ENCODE assay signal across 19 cellular contexts in genomic region chr11:35210886-35211546, GRCh38.
DNase-seq lines count a peak whose midpoint lies in the region; ATAC-seq and TF ChIP-seq lines count a peak whose summit lies in the region.
"Had no signal": no experiment of that assay in that cellular context is flagged by ENCODE, and none has a peak within 500 bp of the region (broad histone marks: within the 10 kb centered on the region; RNA-seq: fewer than 3 reads in every experiment).

No MANE protein-coding gene starts in this region.

- no peak for TF ChIP-seq CTCF in NB4 (IDR thresholded peaks at IDR 0.05; ENCODE audit: low read depth, low read length)

- H3K27me3 Mint-ChIP-seq in activated T-cell treated with anti-CD3 and anti-CD28 coated beads, Interleukin-2, amount 50 U/mL, for 24 hours = no peaks in the 10 kb centered on the region
- no peaks in the 10 kb centered on the region for H3K27me3 Mint-ChIP-seq in stimulated activated memory B cell treated with anti-CD40 and anti-IgM and Interleukin-4, amounts not matched to agents 10 μg/mL and 1 μg/mL and 100 μg/mL, for 72 hours

- H3K4me1 Mint-ChIP-seq in activated T-cell treated with anti-CD3 and anti-CD28 coated beads, Interleukin-2, amount 50 U/mL, for 24 hours (ENCODE audit: low read depth) = peaks cover 66% of the 10 kb centered on the region
- H3K4me1 Mint-ChIP-seq in stimulated activated memory B cell treated with anti-CD40 and anti-IgM and Interleukin-4, amounts not matched to agents 10 μg/mL and 1 μg/mL and 100 μg/mL, for 72 hours = peaks cover 48% of the 10 kb centered on the region

- no peak for DNase-seq in activated T-cell treated with anti-CD3 and anti-CD28 coated beads, Interleukin-2, amount 50 U/mL, for 24 hours
- DNase-seq in activated T-cell treated with anti-CD3 and anti-CD28 coated beads, Interleukin-2, amount 50 U/mL, for 48 hours = no peak
- DNase-seq in NB4 (ENCODE audit: low read depth) = peak; percentile 21
- DNase-seq in fibroblast of gingiva (ENCODE audit: low read depth) = peak; percentile 58
- DNase-seq in NCI-H2081 (lab: John Stamatoyannopoulos, UW) = no peak
- DNase-seq in AG20443 (ENCODE audit: low spot score) = no peak
- DNase-seq: activated CD4-positive, CD25-positive, alpha-beta regulatory T cell; Caco-2; colonic mucosa; foreskin melanocyte; left ventricle myocardium inferior; NCI-H187 treated with DMSO at 0.1 percent for 48 hours; retina; SJCRH30; stimulated activated CD4-positive, alpha-beta T cell treated with anti-CD3 and anti-CD28 coated beads, Interleukin-15, amount 100 ng/mL, for 24 hours; stimulated activated naive CD8-positive, alpha-beta T cell treated with anti-CD3 and anti-CD28 coated beads, Interleukin-15, Interleukin-2, amounts not matched to agents 100 U/mL and 50 U/mL, for 24 hours had no signal

- peak overlapping the region; percentile 31 for H3K27ac Mint-ChIP-seq in activated T-cell treated with anti-CD3 and anti-CD28 coated beads, Interleukin-2, amount 50 U/mL, for 24 hours
- peak overlapping the region; percentile 81 for H3K27ac Mint-ChIP-seq in stimulated activated memory B cell treated with anti-CD40 and anti-IgM and Interleukin-4, amounts not matched to agents 10 μg/mL and 1 μg/mL and 100 μg/mL, for 72 hours
- H3K27ac Mint-ChIP-seq: type B pancreatic cell had no signal

- no peak overlapping the region for H3K4me3 ChIP-seq in NB4 (ENCODE audit: low read depth, low read length)
- H3K4me3 ChIP-seq: colonic mucosa, left ventricle myocardium inferior, SJCRH30 had no signal

- peaks cover 8% of the 10 kb centered on the region for H3K9me3 Mint-ChIP-seq in activated T-cell treated with anti-CD3 and anti-CD28 coated beads, Interleukin-2, amount 50 U/mL, for 24 hours
- peaks cover 3% of the 10 kb centered on the region for H3K9me3 Mint-ChIP-seq in stimulated activated memory B cell treated with anti-CD40 and anti-IgM and Interleukin-4, amounts not matched to agents 10 μg/mL and 1 μg/mL and 100 μg/mL, for 72 hours
- H3K9me3 Mint-ChIP-seq: type B pancreatic cell had no signal

- peaks cover 99% of the 10 kb centered on the region for H3K36me3 Mint-ChIP-seq in activated T-cell treated with anti-CD3 and anti-CD28 coated beads, Interleukin-2, amount 50 U/mL, for 24 hours (ENCODE audit: low read depth)
- peaks cover 88% of the 10 kb centered on the region for H3K36me3 Mint-ChIP-seq in stimulated activated memory B cell treated with anti-CD40 and anti-IgM and Interleukin-4, amounts not matched to agents 10 μg/mL and 1 μg/mL and 100 μg/mL, for 72 hours

- no peak for TF ChIP-seq POLR2A in NB4 (IDR thresholded peaks at IDR 0.05; ENCODE audit: extremely low read depth, insufficient read length)

- no peak for ATAC-seq in stimulated activated memory B cell treated with anti-CD40 and anti-IgM and Interleukin-4, amounts not matched to agents 10 μg/mL and 1 μg/mL and 100 μg/mL, for 72 hours
- no peak for ATAC-seq in GM19455 (IDR thresholded peaks at IDR 0.05; ENCODE audit: unreplicated experiment)
- ATAC-seq: stimulated activated naive CD8-positive, alpha-beta T cell treated with anti-CD3 and anti-CD28 coated beads, Interleukin-15, Interleukin-2, amounts not matched to agents 100 U/mL and 50 U/mL, for 24 hours had no signal

- H3K4me3 Mint-ChIP-seq in activated T-cell treated with anti-CD3 and anti-CD28 coated beads, Interleukin-2, amount 50 U/mL, for 24 hours = no peak overlapping the region
- peak overlapping the region; percentile 44 for H3K4me3 Mint-ChIP-seq in stimulated activated memory B cell treated with anti-CD40 and anti-IgM and Interleukin-4, amounts not matched to agents 10 μg/mL and 1 μg/mL and 100 μg/mL, for 72 hours
- H3K4me3 Mint-ChIP-seq: type B pancreatic cell had no signal

Comparison
In these comparisons a context has a peak if more than half of its experiments do, and no peak if none do; other contexts are left out.
1. DNase-seq: peak in NB4 (single experiment) and fibroblast of gingiva (single experiment); none in activated T-cell treated with anti-CD3 and anti-CD28 coated beads, Interleukin-2, amount 50 U/mL, for 24 hours (single experiment), activated T-cell treated with anti-CD3 and anti-CD28 coated beads, Interleukin-2, amount 50 U/mL, for 48 hours (0 of 2), NCI-H2081 (0 of 2) and AG20443 (single experiment).